ENCODE assay signal across 9 cellular contexts in genomic region chr1:70204139-70204538, GRCh38. TPM values are rescaled to one million over a fixed set of nuclear protein-coding genes. Genes with fewer than 3 reads are reported as not detected.
DNase-seq lines count a peak whose midpoint lies in the region; ATAC-seq and TF ChIP-seq lines count a peak whose summit lies in the region.
"Had no signal": no experiment of that assay in that cellular context is flagged by ENCODE, and none has a peak within 500 bp of the region (broad histone marks: within the 10 kb centered on the region; RNA-seq: fewer than 3 reads in every experiment).

No MANE protein-coding gene starts in this region.

- CTCF ChIA-PET in AG04449 (lab: Yijun Ruan, JAX) (no interaction called here), HEK293 (lab: Yijun Ruan, JAX) (no interaction called here)

- H3K36me3 ChIP-seq in HEK293 (ENCODE audit: control insufficient read depth in 2 of 2, insufficient read depth in 1 of 2, low read length in 2 of 2) (peaks cover 8 to 23% of the 10 kb centered on the region in 2 experiments; a peak in 2 of 3 replicates), ascending aorta (peaks cover 0 to 11% of the 10 kb centered on the region in 2 donors)
- H3K36me3 ChIP-seq: adrenal gland had no signal

- H3K27ac Mint-ChIP-seq in memory B cell, result peak overlapping the region; percentile 95

- H3K4me1 Mint-ChIP-seq in memory B cell, result peaks cover 34% of the 10 kb centered on the region

- H3K9me3 Mint-ChIP-seq in memory B cell, result no peaks in the 10 kb centered on the region

- H3K27ac ChIP-seq in HEK293 (ENCODE audit: extremely low read depth, low read depth, low read length) (no peak overlapping the region), ascending aorta (no peak overlapping the region)

- H3K4me3 Mint-ChIP-seq in memory B cell, result peak overlapping the region; percentile 94

- ATAC-seq in memory B cell (ENCODE audit: low read depth), result no peak
- ATAC-seq in HG03025 (IDR thresholded peaks at IDR 0.05; ENCODE audit: low FRiP score, unreplicated experiment), result no peak
- ATAC-seq in GM21367 (IDR thresholded peaks at IDR 0.05; ENCODE audit: unreplicated experiment), result no peak

- H3K36me3 Mint-ChIP-seq in memory B cell, result peaks cover 2% of the 10 kb centered on the region

- intact Hi-C loops in ascending aorta (cut with DNase I), result loop anchor here (10.0 kb wide), 1 partner anchor 1969 kb away; the partner anchor contains the start of gene WLS

- TF ChIP-seq CTCF in AG04449 (IDR thresholded peaks at IDR 0.05; ENCODE audit: insufficient read depth, low read length, missing control alignments) (no peak), HEK293 (tag by site-specific recombination; IDR thresholded peaks at IDR 0.05) (no peak), ascending aorta (IDR thresholded peaks at IDR 0.05) (no peak)

- H3K4me1 ChIP-seq in HEK293 (ENCODE audit: control insufficient read depth, insufficient read depth, low read length) (no peaks in the 10 kb centered on the region), ascending aorta (peaks cover 0 to 23% of the 10 kb centered on the region in 2 donors)

- DNase-seq in AG04449 (ENCODE audit: low read depth, low spot score) (no peak), ascending aorta (ENCODE audit: low spot score in 2 of 2) (no peak), memory B cell (ENCODE audit: low spot score in 2 of 2) (no peak), NCI-H2107 (lab: John Stamatoyannopoulos, UW) (no peak), activated gamma-delta T cell treated with Interleukin-2 at 50 U/mL for 16 hours (no peak)
- DNase-seq: adrenal gland had no signal

- POLR2A ChIA-PET in AG04449 (lab: Yijun Ruan, JAX), result no interaction called here
- POLR2A ChIA-PET in HEK293 (lab: Yijun Ruan, JAX), result interaction anchor here (3.3 kb wide), 1 partner anchor 17 kb away, joined by 29 read pairs; the partner anchor contains the start of gene SRSF11

- no peaks in the 10 kb centered on the region for H3K27me3 Mint-ChIP-seq in memory B cell

- H3K4me3 ChIP-seq in AG04449 (ENCODE audit: low read depth, low read length) (peak overlapping the region; percentile 97), HEK293 (ENCODE audit: low read depth, low read length) (peak overlapping the region; percentile 91), ascending aorta (peak overlapping the region; percentile 72 to 82)

- H3K27me3 ChIP-seq in ascending aorta, result no peaks in the 10 kb centered on the region
- H3K27me3 ChIP-seq: adrenal gland had no signal

- H3K9me3 ChIP-seq in HEK293 (ENCODE audit: control insufficient read depth, insufficient read depth, low read depth, low read length), result no peaks in the 10 kb centered on the region
- no peaks in the 10 kb centered on the region for H3K9me3 ChIP-seq in ascending aorta
- H3K9me3 ChIP-seq: adrenal gland had no signal

TF ChIP-seq in HEK293, 187 proteins besides CTCF, POLR2A, EP300 and RAD21:
- TF ChIP-seq KLF10 (tag by site-specific recombination; IDR thresholded peaks at IDR 0.05) (no peak), ZNF664 (tag by site-specific recombination; IDR thresholded peaks at IDR 0.05) (0 out of 2 replicates have a peak, but pooled peaks have one; percentile 48), ZFHX2 (tag by site-specific recombination; conservative IDR thresholded peaks at IDR 0.05) (no peak), ZNF510 (tag by site-specific recombination; IDR thresholded peaks at IDR 0.05; ENCODE audit: insufficient replicate concordance) (no peak)

RNA-seq across cellular contexts. Expression of gene LRRC40, which starts 1.2 kb away (rescaled TPM):
- total RNA-seq in ascending aorta, result 10.6 TPM

RNA-seq across cellular contexts. Expression of gene SRSF11, which starts 17.0 kb away (rescaled TPM):
- total RNA-seq in ascending aorta, result 81.0 TPM
